In the genomic region with DNA sequence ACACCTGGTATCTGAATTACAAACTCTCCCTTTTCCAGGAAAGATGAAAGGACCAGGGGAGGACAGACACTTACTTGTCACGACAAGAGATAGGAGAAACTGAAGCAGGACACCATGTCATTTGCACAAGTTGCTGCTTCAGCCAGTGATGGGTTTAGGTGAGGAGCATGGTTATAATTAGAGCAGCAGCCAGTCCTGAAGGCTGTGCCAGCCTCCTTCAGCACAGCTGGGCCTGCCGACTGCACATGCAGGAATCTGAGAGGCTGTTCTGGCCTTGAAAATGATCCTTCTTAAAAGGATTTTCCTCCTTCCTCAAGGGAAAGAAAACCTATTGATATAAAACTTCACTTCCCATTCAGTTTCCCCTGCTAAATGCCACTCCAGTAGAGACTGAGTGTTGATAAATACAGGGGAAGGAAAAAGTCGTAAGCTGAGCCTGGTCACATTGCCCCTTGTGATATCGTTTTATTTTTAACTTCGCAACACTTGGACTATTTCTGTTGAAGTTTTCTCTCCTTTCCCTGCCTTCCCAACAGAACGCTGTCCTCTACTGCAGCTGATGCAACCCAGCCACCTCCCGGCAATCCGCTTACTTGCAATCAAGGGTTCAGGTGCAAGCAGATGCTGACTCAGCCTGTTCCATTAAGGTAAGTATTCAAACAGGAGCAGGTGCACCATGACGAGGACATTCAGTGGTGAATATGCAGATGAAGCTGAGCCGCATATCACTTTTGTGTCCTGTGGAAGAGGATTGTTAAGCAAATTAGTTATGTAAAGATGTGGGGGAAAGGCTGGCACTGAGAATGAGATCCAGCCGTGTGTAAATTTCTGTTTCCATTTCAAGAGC, we compare ENCODE assay signal across 8 cellular contexts. TPM values are rescaled to one million over a fixed set of nuclear protein-coding genes. Genes with fewer than 3 reads are reported as not detected.
DNase-seq lines count a peak whose midpoint lies in the region; ATAC-seq and TF ChIP-seq lines count a peak whose summit lies in the region.

A gene with protein sequence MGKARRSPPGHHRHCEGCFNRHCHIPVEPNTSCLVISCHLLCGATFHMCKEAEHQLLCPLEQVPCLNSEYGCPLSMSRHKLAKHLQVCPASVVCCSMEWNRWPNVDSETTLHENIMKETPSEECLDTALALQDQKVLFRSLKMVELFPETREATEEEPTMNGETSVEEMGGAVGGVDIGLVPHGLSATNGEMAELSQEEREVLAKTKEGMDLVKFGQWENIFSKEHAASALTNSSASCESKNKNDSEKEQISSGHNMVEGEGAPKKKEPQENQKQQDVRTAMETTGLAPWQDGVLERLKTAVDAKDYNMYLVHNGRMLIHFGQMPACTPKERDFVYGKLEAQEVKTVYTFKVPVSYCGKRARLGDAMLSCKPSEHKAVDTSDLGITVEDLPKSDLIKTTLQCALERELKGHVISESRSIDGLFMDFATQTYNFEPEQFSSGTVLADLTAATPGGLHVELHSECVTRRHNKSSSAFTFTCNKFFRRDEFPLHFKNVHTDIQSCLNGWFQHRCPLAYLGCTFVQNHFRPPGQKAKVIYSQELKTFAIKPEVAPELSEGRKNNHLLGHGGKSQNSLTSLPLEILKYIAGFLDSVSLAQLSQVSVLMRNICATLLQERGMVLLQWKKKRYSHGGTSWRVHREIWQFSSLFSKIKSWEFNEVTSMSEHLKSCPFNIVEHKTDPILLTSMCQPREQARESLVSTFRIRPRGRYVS (plus strand): TSS at position 524 of the 847 bp plus-strand sequence. CDS start 27,197 bp downstream, outside the sequence.

- no peak within 1 kb of the TSS for H3K4me3 Mint-ChIP-seq in activated T-helper 1 cell treated with anti-CD3 and anti-CD28 coated beads, Interleukin-12 subunit alpha, Interleukin-12 subunit beta, Interleukin-2, Interleukin-4 antibody, amounts not matched to agents 30 ng/mL and 10 ng/mL and 1 ng/mL, durations not matched to agents 14 hours and 24 hours and 36 hours

- TF ChIP-seq RAD21 in neural cell (conservative IDR thresholded peaks at IDR 0.05), result no peak

- intact Hi-C loops in colonic mucosa (cut with DNase I), result no loop called here
- intact Hi-C loops in activated T-helper 1 cell treated with anti-CD3 and anti-CD28 coated beads, Interleukin-12 subunit alpha, Interleukin-12 subunit beta, Interleukin-2, Interleukin-4 antibody, amounts not matched to agents 30 ng/mL and 10 ng/mL and 1 ng/mL, durations not matched to agents 14 hours and 24 hours and 36 hours (cut with micrococcal nuclease), result no loop called here

- no peaks in the 10 kb centered on the region for H3F3A ChIP-seq in neural cell (ENCODE audit: insufficient read depth, low read length, poor library complexity, severe bottlenecking)

- no peaks in the 10 kb centered on the region for H3K36me3 Mint-ChIP-seq in activated T-helper 1 cell treated with anti-CD3 and anti-CD28 coated beads, Interleukin-12 subunit alpha, Interleukin-12 subunit beta, Interleukin-2, Interleukin-4 antibody, amounts not matched to agents 30 ng/mL and 10 ng/mL and 1 ng/mL, durations not matched to agents 14 hours and 24 hours and 36 hours (ENCODE audit: low read depth)

- TF ChIP-seq CTCF in colonic mucosa (IDR thresholded peaks at IDR 0.05) (no peak), neural cell (IDR thresholded peaks at IDR 0.05; ENCODE audit: poor library complexity, severe bottlenecking) (no peak)

- H3K27me3 ChIP-seq in colonic mucosa, result no peaks in the 10 kb centered on the region
- no peaks in the 10 kb centered on the region for H3K27me3 ChIP-seq in neural cell (ENCODE audit: insufficient read depth, low read depth, low read length)

- H3K27ac ChIP-seq in colonic mucosa (no peak within 1 kb of the TSS), neural cell (ENCODE audit: low read length) (no peak within 1 kb of the TSS)

- no peaks in the 10 kb centered on the region for H3K9me3 Mint-ChIP-seq in activated T-helper 1 cell treated with anti-CD3 and anti-CD28 coated beads, Interleukin-12 subunit alpha, Interleukin-12 subunit beta, Interleukin-2, Interleukin-4 antibody, amounts not matched to agents 30 ng/mL and 10 ng/mL and 1 ng/mL, durations not matched to agents 14 hours and 24 hours and 36 hours

- no peaks in the 10 kb centered on the region for H3K9me3 ChIP-seq in colonic mucosa
- no peaks in the 10 kb centered on the region for H3K9me3 ChIP-seq in neural cell (ENCODE audit: low read length)

- H2AFZ ChIP-seq in neural cell (ENCODE audit: low read depth, low read length), result peak within 1 kb of the TSS; percentile 29

- no peak within 1 kb of the TSS for H3K4me3 ChIP-seq in colonic mucosa
- H3K4me3 ChIP-seq in neural cell (ENCODE audit: low read length), result no peak within 1 kb of the TSS

- H3K27me3 Mint-ChIP-seq in activated T-helper 1 cell treated with anti-CD3 and anti-CD28 coated beads, Interleukin-12 subunit alpha, Interleukin-12 subunit beta, Interleukin-2, Interleukin-4 antibody, amounts not matched to agents 30 ng/mL and 10 ng/mL and 1 ng/mL, durations not matched to agents 14 hours and 24 hours and 36 hours (ENCODE audit: insufficient read depth), result peaks cover 9% of the 10 kb centered on the region

- H3K79me2 ChIP-seq in neural cell (replicated peaks; ENCODE audit: insufficient read depth, low read length), result no peaks in the 10 kb centered on the region

- no peaks in the 10 kb centered on the region for H4K20me1 ChIP-seq in neural cell (ENCODE audit: insufficient read depth)

- peak; percentile 79 for DNase-seq in NCI-H128 (lab: John Stamatoyannopoulos, UW; ENCODE audit: unreplicated experiment)
- peak; percentile 17 for DNase-seq in colonic mucosa
- no peak for DNase-seq in activated T-helper 1 cell treated with anti-CD3 and anti-CD28 coated beads, Interleukin-12 subunit alpha, Interleukin-12 subunit beta, Interleukin-2, Interleukin-4 antibody, amounts not matched to agents 30 ng/mL and 10 ng/mL and 1 ng/mL, durations not matched to agents 14 hours and 24 hours and 36 hours (ENCODE audit: low spot score)
- DNase-seq in globus pallidus (ENCODE audit: low spot score), result no peak
- no peak for DNase-seq in GM19240 (ENCODE audit: insufficient read length, low spot score)

- H3K4me1 ChIP-seq in colonic mucosa, result no peaks in the 10 kb centered on the region

- H3K9me2 ChIP-seq in neural cell (ENCODE audit: insufficient read depth, low read length), result no peaks in the 10 kb centered on the region

- peak; percentile 54 for ATAC-seq in GM19324 (IDR thresholded peaks at IDR 0.05; ENCODE audit: low FRiP score, unreplicated experiment)
- ATAC-seq in HG02981 (IDR thresholded peaks at IDR 0.05; ENCODE audit: unreplicated experiment), result no peak

- no peaks in the 10 kb centered on the region for H3K4me1 Mint-ChIP-seq in activated T-helper 1 cell treated with anti-CD3 and anti-CD28 coated beads, Interleukin-12 subunit alpha, Interleukin-12 subunit beta, Interleukin-2, Interleukin-4 antibody, amounts not matched to agents 30 ng/mL and 10 ng/mL and 1 ng/mL, durations not matched to agents 14 hours and 24 hours and 36 hours (ENCODE audit: low read depth)

- H3K27ac Mint-ChIP-seq in activated T-helper 1 cell treated with anti-CD3 and anti-CD28 coated beads, Interleukin-12 subunit alpha, Interleukin-12 subunit beta, Interleukin-2, Interleukin-4 antibody, amounts not matched to agents 30 ng/mL and 10 ng/mL and 1 ng/mL, durations not matched to agents 14 hours and 24 hours and 36 hours, result no peak within 1 kb of the TSS

- no peaks in the 10 kb centered on the region for H3K36me3 ChIP-seq in colonic mucosa
- no peaks in the 10 kb centered on the region for H3K36me3 ChIP-seq in neural cell (ENCODE audit: insufficient read depth, low read length)

- H3K9ac ChIP-seq in colonic mucosa (ENCODE audit: low read depth in 2 of 2, low read length in 2 of 2), result no peak within 1 kb of the TSS
- no peak within 1 kb of the TSS for H3K9ac ChIP-seq in neural cell (ENCODE audit: low read length)

- no peak for TF ChIP-seq EP300 in neural cell (conservative IDR thresholded peaks at IDR 0.05; ENCODE audit: poor library complexity, severe bottlenecking)

- H3K4me2 ChIP-seq in neural cell (ENCODE audit: low read length), result no peak within 1 kb of the TSS

TF ChIP-seq in neural cell, 6 proteins besides CTCF, POLR2A, EP300 and RAD21:
- TF ChIP-seq MXI1 (conservative IDR thresholded peaks at IDR 0.05; ENCODE audit: poor library complexity, severe bottlenecking) (no peak), SMC3 (conservative IDR thresholded peaks at IDR 0.05; ENCODE audit: poor library complexity) (no peak), POLR2AphosphoS5 (IDR thresholded peaks at IDR 0.05) (no peak), EZH2 (IDR thresholded peaks at IDR 0.05; ENCODE audit: borderline replicate concordance, insufficient read depth, low read length, poor library complexity, severe bottlenecking) (no peak), TAF1 (IDR thresholded peaks at IDR 0.05; ENCODE audit: low read depth) (no peak)
- TF ChIP-seq, protein P1, sequence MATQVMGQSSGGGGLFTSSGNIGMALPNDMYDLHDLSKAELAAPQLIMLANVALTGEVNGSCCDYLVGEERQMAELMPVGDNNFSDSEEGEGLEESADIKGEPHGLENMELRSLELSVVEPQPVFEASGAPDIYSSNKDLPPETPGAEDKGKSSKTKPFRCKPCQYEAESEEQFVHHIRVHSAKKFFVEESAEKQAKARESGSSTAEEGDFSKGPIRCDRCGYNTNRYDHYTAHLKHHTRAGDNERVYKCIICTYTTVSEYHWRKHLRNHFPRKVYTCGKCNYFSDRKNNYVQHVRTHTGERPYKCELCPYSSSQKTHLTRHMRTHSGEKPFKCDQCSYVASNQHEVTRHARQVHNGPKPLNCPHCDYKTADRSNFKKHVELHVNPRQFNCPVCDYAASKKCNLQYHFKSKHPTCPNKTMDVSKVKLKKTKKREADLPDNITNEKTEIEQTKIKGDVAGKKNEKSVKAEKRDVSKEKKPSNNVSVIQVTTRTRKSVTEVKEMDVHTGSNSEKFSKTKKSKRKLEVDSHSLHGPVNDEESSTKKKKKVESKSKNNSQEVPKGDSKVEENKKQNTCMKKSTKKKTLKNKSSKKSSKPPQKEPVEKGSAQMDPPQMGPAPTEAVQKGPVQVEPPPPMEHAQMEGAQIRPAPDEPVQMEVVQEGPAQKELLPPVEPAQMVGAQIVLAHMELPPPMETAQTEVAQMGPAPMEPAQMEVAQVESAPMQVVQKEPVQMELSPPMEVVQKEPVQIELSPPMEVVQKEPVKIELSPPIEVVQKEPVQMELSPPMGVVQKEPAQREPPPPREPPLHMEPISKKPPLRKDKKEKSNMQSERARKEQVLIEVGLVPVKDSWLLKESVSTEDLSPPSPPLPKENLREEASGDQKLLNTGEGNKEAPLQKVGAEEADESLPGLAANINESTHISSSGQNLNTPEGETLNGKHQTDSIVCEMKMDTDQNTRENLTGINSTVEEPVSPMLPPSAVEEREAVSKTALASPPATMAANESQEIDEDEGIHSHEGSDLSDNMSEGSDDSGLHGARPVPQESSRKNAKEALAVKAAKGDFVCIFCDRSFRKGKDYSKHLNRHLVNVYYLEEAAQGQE (IDR thresholded peaks at IDR 0.05; ENCODE audit: borderline replicate concordance), result no peak

RNA-seq across cellular contexts. Expression of the gene that starts here (rescaled TPM):
- total RNA-seq in colonic mucosa, result not detected
- not detected in 2 replicates for polyA plus RNA-seq in neural cell
- polyA minus RNA-seq in neural cell, result not detected in 2 replicates
- total RNA-seq in activated T-helper 1 cell treated with anti-CD3 and anti-CD28 coated beads, Interleukin-12 subunit alpha, Interleukin-12 subunit beta, Interleukin-2, Interleukin-4 antibody, amounts not matched to agents 30 ng/mL and 10 ng/mL and 1 ng/mL, durations not matched to agents 14 hours and 24 hours and 36 hours, result not detected in 2 replicates

Comparison
In these comparisons a context has a peak if more than half of its experiments do, and no peak if none do; other contexts are left out.
1. Peak in DNase-seq in colonic mucosa; RNA of the gene not detected or under 1 TPM.